Comparison of ENCODE assay signal across 8 cellular contexts in the genomic region with DNA sequence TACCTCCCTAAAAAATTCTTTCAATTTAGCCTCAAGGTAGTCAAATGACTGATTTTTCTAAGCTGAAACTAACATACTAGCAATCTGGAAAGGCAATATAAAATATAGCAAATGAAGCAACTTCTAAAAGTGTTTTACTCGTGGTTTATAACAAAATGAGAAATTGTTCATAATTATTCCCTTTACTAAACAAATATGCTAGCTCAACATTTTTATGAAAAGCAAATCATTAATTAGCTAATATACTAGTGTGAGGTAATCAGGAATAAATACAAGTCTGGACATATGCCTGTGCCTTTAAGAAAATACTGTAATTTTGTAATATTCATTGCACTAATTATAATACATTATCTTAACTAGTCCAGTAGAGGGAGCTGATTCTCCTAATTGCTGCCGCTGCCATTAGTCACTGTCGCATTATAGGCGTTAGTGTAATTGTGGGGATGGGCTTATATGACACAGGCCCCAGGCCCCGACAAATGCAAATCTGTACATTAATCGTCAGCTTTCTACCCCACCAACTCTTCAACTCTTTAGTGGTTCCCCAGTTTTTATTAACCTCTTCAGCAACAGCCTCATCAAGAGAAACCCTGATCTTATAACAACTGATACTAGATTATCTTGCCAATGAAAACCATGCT.
DNase-seq lines count a peak whose midpoint lies in the region; ATAC-seq, FAIRE-seq and TF ChIP-seq lines count a peak whose summit lies in the region.

No MANE protein-coding gene starts in this region.

- no peaks in the 10 kb centered on the region for H3K36me3 Mint-ChIP-seq in effector memory CD8-positive, alpha-beta T cell (ENCODE audit: insufficient read depth)
- H3K36me3 Mint-ChIP-seq in naive thymus-derived CD4-positive, alpha-beta T cell = peaks cover 0 to 26% (median 12%) of the 10 kb centered on the region in 5 donors

- no peak overlapping the region for H2AFZ ChIP-seq in OCI-LY7 (ENCODE audit: low read length)

- no peaks in the 10 kb centered on the region for H3K9me2 ChIP-seq in OCI-LY7 (ENCODE audit: insufficient read depth, low read length)

- H3K4me3 Mint-ChIP-seq in effector memory CD8-positive, alpha-beta T cell = no peak overlapping the region
- peak overlapping the region in 1 of 10 donors; percentile 22 for H3K4me3 Mint-ChIP-seq in naive thymus-derived CD4-positive, alpha-beta T cell

- H3K27ac ChIP-seq in OCI-LY7 (ENCODE audit: low read depth, low read length, poor library complexity, severe bottlenecking) = no peak overlapping the region
- no peak overlapping the region for H3K27ac ChIP-seq in naive thymus-derived CD4-positive, alpha-beta T cell (ENCODE audit: low read depth, low read length)

- peaks cover 0 to 19% of the 10 kb centered on the region in 2 donors for H3K27me3 Mint-ChIP-seq in effector memory CD8-positive, alpha-beta T cell
- H3K27me3 Mint-ChIP-seq in naive thymus-derived CD4-positive, alpha-beta T cell = no peaks in the 10 kb centered on the region

- DNase-seq in COR-L47 (lab: John Stamatoyannopoulos, UW) (peak; percentile 67), OCI-LY7 (ENCODE audit: low spot score) (peak; percentile 30), NCI-H187 (lab: John Stamatoyannopoulos, UW) (no peak), H54 (ENCODE audit: insufficient read length, low spot score) (no peak)
- no peak for DNase-seq in effector memory CD8-positive, alpha-beta T cell
- DNase-seq in naive thymus-derived CD4-positive, alpha-beta T cell = peak in 7 of 9 donors; percentile 18 to 55 (median 42)

- H4K20me1 ChIP-seq in OCI-LY7 (ENCODE audit: insufficient read depth, low read length) = no peaks in the 10 kb centered on the region

- no peaks in the 10 kb centered on the region for H3K9me3 ChIP-seq in OCI-LY7 (ENCODE audit: low read length)
- H3K9me3 ChIP-seq in naive thymus-derived CD4-positive, alpha-beta T cell (ENCODE audit: control insufficient read depth in 2 of 3, low read length in 3 of 3) = no peaks in the 10 kb centered on the region

- H3K79me2 ChIP-seq in OCI-LY7 (ENCODE audit: insufficient read depth, low read depth, low read length) = no peaks in the 10 kb centered on the region

- no peaks in the 10 kb centered on the region for H3K36me3 ChIP-seq in OCI-LY7 (ENCODE audit: insufficient read depth, low read length)
- H3K36me3 ChIP-seq in naive thymus-derived CD4-positive, alpha-beta T cell (ENCODE audit: control insufficient read depth in 2 of 3, insufficient read depth in 3 of 3, low read length in 3 of 3) = peaks cover 0 to 3% (median 0%) of the 10 kb centered on the region in 3 experiments

- POLR2A ChIA-PET in OCI-LY7 (lab: Charles Lee) = interaction anchor here (0.5 to 1.6 kb wide), 5 partner anchors 11 to 101 kb away, joined by 3 to 4 read pairs (median 3); no protein-coding TSS in a partner anchor
- POLR2A ChIA-PET in naive thymus-derived CD4-positive, alpha-beta T cell (lab: Charles Lee) = no interaction called here

- no peak for FAIRE-seq in H54 (lab: Jason Lieb, UNC)

- H3K27me3 ChIP-seq in naive thymus-derived CD4-positive, alpha-beta T cell (ENCODE audit: control insufficient read depth in 2 of 2, insufficient read depth in 2 of 2, low read length in 2 of 2) = no peaks in the 10 kb centered on the region

- no TSS peak for BruUV-seq in OCI-LY7 (replicated peaks; lab: Mats Ljungman, UMichigan)

- TF ChIP-seq POLR2A in H54 (IDR thresholded peaks at IDR 0.05; ENCODE audit: low read depth, low read length) = no peak

- H3K4me2 ChIP-seq in OCI-LY7 (ENCODE audit: low read length) = no peak overlapping the region

- H3K4me1 ChIP-seq in OCI-LY7 (ENCODE audit: insufficient read depth, low read length, poor library complexity, severe bottlenecking) = no peaks in the 10 kb centered on the region
- H3K4me1 ChIP-seq in naive thymus-derived CD4-positive, alpha-beta T cell (ENCODE audit: control insufficient read depth in 2 of 2, insufficient read depth in 2 of 2, low read length in 2 of 2) = peaks cover 0 to 4% of the 10 kb centered on the region in 2 donors

- CTCF ChIA-PET in OCI-LY7 (lab: Charles Lee; ENCODE audit: unreplicated experiment) = no interaction called here
- CTCF ChIA-PET in naive thymus-derived CD4-positive, alpha-beta T cell (lab: Charles Lee) = interaction anchor here (0.6 to 2.5 kb wide), 9 partner anchors 10 to 822 kb away, joined by 3 to 13 read pairs (median 4); partner anchors contain the start of gene APP

- no peaks in the 10 kb centered on the region for H3K9me3 Mint-ChIP-seq in effector memory CD8-positive, alpha-beta T cell
- no peaks in the 10 kb centered on the region for H3K9me3 Mint-ChIP-seq in naive thymus-derived CD4-positive, alpha-beta T cell

- ATAC-seq in GM19452 (IDR thresholded peaks at IDR 0.05; ENCODE audit: unreplicated experiment) (peak; percentile 91), HG03571 (IDR thresholded peaks at IDR 0.05; ENCODE audit: unreplicated experiment) (peak; percentile 61)
- ATAC-seq in effector memory CD8-positive, alpha-beta T cell (replicated peaks) = peak; percentile 42
- ATAC-seq in naive thymus-derived CD4-positive, alpha-beta T cell = peak; percentile 83

- intact Hi-C loops in OCI-LY7 (cut with micrococcal nuclease; ENCODE audit: unreplicated experiment) = no loop called here
- intact Hi-C loops in naive thymus-derived CD4-positive, alpha-beta T cell (cut with micrococcal nuclease) = loop anchor here (1.0 to 10.0 kb wide), 4 partner anchors 177 to 822 kb away; partner anchors contain the start of gene APP (in 2 of the 2)

- peak; percentile 69 for TF ChIP-seq CTCF in OCI-LY7 (conservative IDR thresholded peaks at IDR 0.05; ENCODE audit: low read length)

- no peaks in the 10 kb centered on the region for H3K4me1 Mint-ChIP-seq in effector memory CD8-positive, alpha-beta T cell (ENCODE audit: low read depth in 2 of 2)
- peaks cover 6 to 21% (median 17%) of the 10 kb centered on the region in 7 donors for H3K4me1 Mint-ChIP-seq in naive thymus-derived CD4-positive, alpha-beta T cell

- H3K27ac Mint-ChIP-seq in effector memory CD8-positive, alpha-beta T cell = no peak overlapping the region
- H3K27ac Mint-ChIP-seq in naive thymus-derived CD4-positive, alpha-beta T cell = peak overlapping the region in 1 of 9 donors; percentile 43

- H3K4me3 ChIP-seq in OCI-LY7 (ENCODE audit: low read depth, low read length, poor library complexity, severe bottlenecking) = no peak overlapping the region
- no peak overlapping the region for H3K4me3 ChIP-seq in naive thymus-derived CD4-positive, alpha-beta T cell (ENCODE audit: low read length)

Comparison
In these comparisons a context has a peak if more than half of its experiments do, and no peak if none do; other contexts are left out.
1. DNase-seq: peak in COR-L47 (single experiment), OCI-LY7 (single experiment) and naive thymus-derived CD4-positive, alpha-beta T cell (7 of 9); none in effector memory CD8-positive, alpha-beta T cell (0 of 3), NCI-H187 (0 of 2) and H54 (single experiment).
2. Peak in every context shown above with its lines, with median percentiles within 50 percentile points of each other: ATAC-seq.